Comparison of ENCODE assay signal across 1 cellular context in the genomic region with DNA sequence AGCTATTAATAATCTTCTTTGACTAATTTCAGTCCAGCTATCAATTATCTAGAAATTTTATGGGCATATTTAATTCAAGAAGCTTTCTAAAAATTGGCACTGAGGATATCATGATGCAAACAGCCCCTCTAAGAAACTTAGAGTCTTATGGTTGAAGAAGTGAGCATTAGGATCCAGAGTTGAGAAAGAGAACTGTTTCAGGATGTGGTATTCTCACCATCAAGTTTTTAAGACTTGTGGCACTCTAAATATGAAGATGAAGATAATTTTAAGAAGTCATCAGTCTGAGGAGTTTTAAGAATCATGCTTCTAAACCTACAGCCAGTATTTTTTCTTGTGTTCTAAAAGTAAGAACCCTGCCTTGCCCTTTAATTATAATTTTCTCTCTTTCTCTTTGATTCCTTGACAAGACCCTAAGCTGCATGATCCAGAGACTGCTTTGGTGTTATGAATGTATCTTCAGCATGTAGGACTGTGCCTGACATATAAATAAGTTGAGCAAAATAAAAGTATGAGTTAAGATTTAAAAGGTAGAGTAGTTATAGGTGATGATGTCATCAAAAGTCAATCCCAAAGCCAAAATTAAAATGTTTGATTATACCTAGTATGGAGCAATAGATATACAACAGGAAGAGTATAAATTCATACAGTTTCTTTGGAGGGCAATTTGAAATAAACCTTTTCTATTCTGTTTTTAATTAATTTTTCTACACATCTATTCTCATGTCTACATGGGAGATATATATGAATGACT.
TF ChIP-seq lines count a peak whose summit lies in the region.

No MANE protein-coding gene starts in this region.

TF ChIP-seq in HepG2, 621 proteins besides CTCF, POLR2A, EP300 and RAD21:
- TF ChIP-seq GTF3A (CRISPR knock-in tag; conservative IDR thresholded peaks at IDR 0.05) (no peak), ATF7 (IDR thresholded peaks at IDR 0.05) (peak; percentile 97), ATF7 (CRISPR knock-in tag; IDR thresholded peaks at IDR 0.05) (no peak), ZNF761 (CRISPR knock-in tag; conservative IDR thresholded peaks at IDR 0.05) (no peak), CREB1 (IDR thresholded peaks at IDR 0.05) (peak; percentile 68), CREB1 (CRISPR knock-in tag; IDR thresholded peaks at IDR 0.05) (no peak)
